Comparison of ENCODE assay signal across 8 cellular contexts in the genomic region with DNA sequence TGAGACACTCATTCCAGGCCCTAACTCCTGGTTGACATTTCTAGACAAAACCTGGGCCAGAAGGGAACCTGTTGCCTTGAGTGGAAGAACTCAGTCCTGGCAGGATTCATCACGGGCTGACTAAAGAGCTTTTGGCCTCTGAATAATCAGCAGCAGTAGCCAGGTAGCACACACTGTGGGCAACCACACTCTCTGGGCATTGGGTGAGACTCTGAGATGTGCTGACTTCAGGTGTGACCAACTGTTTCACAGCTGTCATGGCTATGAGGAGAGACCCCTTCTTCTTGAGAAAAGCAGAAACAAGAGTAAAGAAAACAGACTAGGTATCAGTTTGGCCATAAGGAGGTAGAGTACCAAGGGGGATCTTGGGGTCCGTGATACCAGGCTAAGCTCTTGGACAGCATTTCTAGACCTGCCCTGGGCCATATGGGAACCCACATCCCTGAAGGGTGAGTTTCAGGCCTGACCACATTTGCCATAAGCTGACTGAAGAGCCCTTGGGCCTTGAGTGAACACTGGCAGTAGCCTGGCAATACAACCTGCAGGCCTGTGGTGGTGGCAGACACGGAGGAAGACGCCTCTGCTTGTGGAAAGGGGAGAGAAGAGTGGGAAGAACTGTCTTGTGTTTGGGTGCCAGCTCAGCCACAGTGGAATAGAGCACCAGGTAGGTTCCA.
"Had no signal": no experiment of that assay in that cellular context is flagged by ENCODE, and none has a peak within 500 bp of the region (broad histone marks: within the 10 kb centered on the region; RNA-seq: fewer than 3 reads in every experiment).

No MANE protein-coding gene starts in this region.

- H3K9ac ChIP-seq: GM23248 had no signal

- H2AFZ ChIP-seq: GM23248 had no signal

- FAIRE-seq: HTR-8/SVneo, K562 had no signal

- H3K4me3 ChIP-seq: GM23248, K562 had no signal

- DNase-seq: GM23248, GOT3, H9, HCEC 1CT, IMR-90, KG1 had no signal

- ATAC-seq: K562 had no signal

- H3K27ac ChIP-seq: GM23248 had no signal
